ENCODE assay signal across 8 cellular contexts in the genomic region with DNA sequence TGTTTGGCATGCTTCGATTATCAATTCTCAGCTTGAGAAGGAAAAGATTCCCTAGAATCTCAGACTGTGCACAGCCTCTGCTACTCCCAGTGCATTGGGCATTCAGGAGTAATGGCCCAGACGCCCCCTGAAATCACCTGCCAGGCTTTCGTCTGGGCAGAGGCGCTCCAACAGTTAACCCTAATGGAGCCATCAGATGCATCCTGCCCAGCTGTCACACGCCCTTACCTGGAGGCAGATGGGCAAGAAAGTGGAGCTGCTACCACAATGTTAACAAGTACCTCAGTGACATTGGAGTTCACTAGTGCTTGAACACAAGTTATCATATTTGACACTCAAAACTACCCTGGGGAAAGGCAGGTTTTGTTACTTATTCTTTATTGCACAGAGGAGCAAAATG. TPM values are rescaled to one million over a fixed set of nuclear protein-coding genes. Genes with fewer than 3 reads are reported as not detected.
A peak's percentile ranks its signal among the peaks of the same experiment; 100 is the strongest.
DNase-seq lines count a peak whose midpoint lies in the region; ATAC-seq, FAIRE-seq and TF ChIP-seq lines count a peak whose summit lies in the region.

No MANE protein-coding gene starts in this region.

- H2AFZ ChIP-seq in Karpas-422 (ENCODE audit: low read length) (peak overlapping the region; percentile 87), GM12878 (ENCODE audit: control insufficient read depth, low read depth, low read length) (peak overlapping the region; percentile 76; the same call in 1 of the 2 replicates)

- in situ Hi-C loops in GM12878 (cut with MboI), result no loop called here

- H3K4me2 ChIP-seq in Karpas-422 (ENCODE audit: low read depth, low read length, poor library complexity, severe bottlenecking) (peak overlapping the region; percentile 81), GM12878 (ENCODE audit: control insufficient read depth, insufficient read depth) (peak overlapping the region; percentile 93)

- CTCF ChIA-PET in GM12878 (lab: Yijun Ruan, JAX) (interaction anchor here (0.9 to 1.1 kb wide), 2 partner anchors 9 to 61 kb away, joined by 3 to 4 read pairs; no protein-coding TSS in a partner anchor), RWPE1 (lab: Yijun Ruan, JAX) (interaction anchor here (0.7 kb wide), 1 partner anchor 8 kb away, joined by 3 read pairs; no protein-coding TSS in a partner anchor)

- H3K79me2 ChIP-seq in Karpas-422 (ENCODE audit: low read length) (peaks cover 5% of the 10 kb centered on the region), GM12878 (ENCODE audit: control insufficient read depth, insufficient read depth, low read length) (peaks cover 9% of the 10 kb centered on the region)

- H4K20me1 ChIP-seq in Karpas-422 (ENCODE audit: insufficient read depth, low read depth, low read length) (peaks cover 13% of the 10 kb centered on the region), GM12878 (ENCODE audit: control insufficient read depth, insufficient read depth) (no peaks in the 10 kb centered on the region)

- no peak for ATAC-seq in GM12878
- no peak for ATAC-seq in lower lobe of right lung
- ATAC-seq in HG03342 (IDR thresholded peaks at IDR 0.05; ENCODE audit: unreplicated experiment), result no peak

- H3K9ac ChIP-seq in Karpas-422 (ENCODE audit: low read length), result peak overlapping the region; percentile 81
- no peak overlapping the region; the same call in 1 of the 2 replicates for H3K9ac ChIP-seq in GM12878 (ENCODE audit: control insufficient read depth, insufficient read depth, low read length)

- intact Hi-C loops in GM12878 (cut with micrococcal nuclease; ENCODE audit: unreplicated experiment) (loop anchor here (5.0 kb wide), 2 partner anchors 56 to 96 kb away; no protein-coding TSS in a partner anchor), lower lobe of right lung (cut with DNase I) (no loop called here), vagina (cut with DNase I) (no loop called here)

- no peak for TF ChIP-seq POLR2A in GM12878 (IDR thresholded peaks at IDR 0.05; ENCODE audit: low read depth, low read length)
- no peak for TF ChIP-seq POLR2A in vagina (IDR thresholded peaks at IDR 0.05)

- 75% methylated on average over 5 of the region's 5 CpGs for WGBS in GM12878 (ENCODE audit: insufficient coverage, insufficient replicate concordance, low lambda C conversion rate, missing lambda C conversion rate)

- peak; percentile 80 for DNase-seq in DMS53 (lab: John Stamatoyannopoulos, UW)
- no peak for DNase-seq in Karpas-422
- DNase-seq in GM12878 (ENCODE audit: low read depth, low spot score), result no peak
- DNase-seq in lower lobe of right lung, result no peak
- no peak for DNase-seq in vagina (ENCODE audit: extremely low spot score in 2 of 2)
- DNase-seq in RWPE1 (ENCODE audit: low spot score), result no peak
- no peak for DNase-seq in pons (ENCODE audit: low spot score)

- no peaks in the 10 kb centered on the region for H3K27me3 ChIP-seq in Karpas-422 (ENCODE audit: low read length)
- no peaks in the 10 kb centered on the region for H3K27me3 ChIP-seq in GM12878 (replicated peaks in 1 of 2; ENCODE audit: control insufficient read depth in 2 of 2, insufficient read depth in 2 of 2, low read length in 1 of 2)
- peaks cover 5% of the 10 kb centered on the region for H3K27me3 ChIP-seq in lower lobe of right lung (ENCODE audit: low read depth)
- no peaks in the 10 kb centered on the region for H3K27me3 ChIP-seq in vagina

- SMC1A ChIA-PET in GM12878 (lab: Charles Lee; ENCODE audit: uncharacterized antibody, unreplicated experiment), result interaction anchor here (0.9 to 1.8 kb wide), 2 partner anchors 11 to 645 kb away, joined by 3 to 5 read pairs; no protein-coding TSS in a partner anchor

- H3K4me3 ChIP-seq in Karpas-422 (ENCODE audit: low read length) (peak overlapping the region; percentile 79), GM12878 (peak overlapping the region; percentile 92; the same call in 1 of the 2 replicates), lower lobe of right lung (peak overlapping the region; percentile 72), vagina (peak overlapping the region; percentile 68 to 96)

- H3K27ac ChIP-seq in Karpas-422 (ENCODE audit: low read length) (no peak overlapping the region), GM12878 (ENCODE audit: control insufficient read depth, insufficient read depth) (no peak overlapping the region), lower lobe of right lung (no peak overlapping the region), vagina (peak overlapping the region; percentile 95), RWPE1 (no peak overlapping the region)

- no peaks in the 10 kb centered on the region for H3K9me2 ChIP-seq in Karpas-422 (replicated peaks; ENCODE audit: insufficient read depth, low read length)

- RAD21 ChIA-PET in GM12878 (lab: Charles Lee; ENCODE audit: unreplicated experiment), result interaction anchor here (0.6 kb wide), 1 partner anchor 191 kb away, joined by 3 read pairs; no protein-coding TSS in a partner anchor

- BruUV-seq in GM12878 (replicated peaks; lab: Mats Ljungman, UMichigan), result no TSS peak

- peaks cover 24% of the 10 kb centered on the region for H3K4me1 ChIP-seq in Karpas-422 (ENCODE audit: low read length)
- no peaks in the 10 kb centered on the region for H3K4me1 ChIP-seq in GM12878 (ENCODE audit: control insufficient read depth, insufficient read depth, low read length)
- H3K4me1 ChIP-seq in lower lobe of right lung, result peaks cover 13% of the 10 kb centered on the region
- peaks cover 33% of the 10 kb centered on the region for H3K4me1 ChIP-seq in vagina

- H3K36me3 ChIP-seq in Karpas-422 (ENCODE audit: insufficient read depth, low read length) (no peaks in the 10 kb centered on the region), GM12878 (ENCODE audit: control insufficient read depth in 2 of 2, insufficient read depth in 2 of 2, low read length in 1 of 2) (no peaks in the 10 kb centered on the region), lower lobe of right lung (no peaks in the 10 kb centered on the region), vagina (no peaks in the 10 kb centered on the region)

- H3K9me3 ChIP-seq in Karpas-422 (ENCODE audit: low read length) (no peaks in the 10 kb centered on the region), GM12878 (replicated peaks; ENCODE audit: control insufficient read depth, insufficient read depth, low read length) (no peaks in the 10 kb centered on the region), lower lobe of right lung (no peaks in the 10 kb centered on the region), vagina (no peaks in the 10 kb centered on the region)

- POLR2A ChIA-PET in GM12878 (lab: Charles Lee) (no interaction called here), RWPE1 (lab: Yijun Ruan, JAX; ENCODE audit: low non-redundant PET) (no interaction called here)

- no peak for FAIRE-seq in GM12878 (lab: Jason Lieb, UNC)

- TF ChIP-seq EP300 in GM12878 (IDR thresholded peaks at IDR 0.05; ENCODE audit: borderline replicate concordance in 1 of 2, control insufficient read depth in 1 of 2, low read depth in 2 of 2, low read length in 2 of 2), result no peak

- no peak for TF ChIP-seq RAD21 in GM12878 (IDR thresholded peaks at IDR 0.05; ENCODE audit: insufficient read depth, low read depth, low read length)

- TF ChIP-seq CTCF in GM12878 (IDR thresholded peaks at IDR 0.05 in 2 of 3, conservative IDR thresholded peaks at IDR 0.05 in 1 of 3; ENCODE audit: control insufficient read depth in 2 of 3, extremely low read depth in 1 of 3, insufficient read depth in 1 of 3, low read depth in 3 of 3, low read length in 3 of 3) (no peak), lower lobe of right lung (IDR thresholded peaks at IDR 0.05) (no peak), vagina (IDR thresholded peaks at IDR 0.05) (no peak), RWPE1 (conservative IDR thresholded peaks at IDR 0.05; ENCODE audit: low read depth) (no peak)

TF ChIP-seq in GM12878, 131 proteins besides CTCF, POLR2A, EP300 and RAD21 (continues in another document):
- TF ChIP-seq BHLHE40 (IDR thresholded peaks at IDR 0.05; ENCODE audit: borderline replicate concordance in 1 of 2, low read depth in 2 of 2, low read length in 1 of 2), result no peak
- no peak for TF ChIP-seq HDGF (IDR thresholded peaks at IDR 0.05)
- TF ChIP-seq, protein P1, sequence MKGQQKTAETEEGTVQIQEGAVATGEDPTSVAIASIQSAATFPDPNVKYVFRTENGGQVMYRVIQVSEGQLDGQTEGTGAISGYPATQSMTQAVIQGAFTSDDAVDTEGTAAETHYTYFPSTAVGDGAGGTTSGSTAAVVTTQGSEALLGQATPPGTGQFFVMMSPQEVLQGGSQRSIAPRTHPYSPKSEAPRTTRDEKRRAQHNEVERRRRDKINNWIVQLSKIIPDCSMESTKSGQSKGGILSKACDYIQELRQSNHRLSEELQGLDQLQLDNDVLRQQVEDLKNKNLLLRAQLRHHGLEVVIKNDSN (IDR thresholded peaks at IDR 0.05; ENCODE audit: borderline replicate concordance, extremely low read length, insufficient read depth, low read depth, low read length), result no peak
- TF ChIP-seq, protein P2, sequence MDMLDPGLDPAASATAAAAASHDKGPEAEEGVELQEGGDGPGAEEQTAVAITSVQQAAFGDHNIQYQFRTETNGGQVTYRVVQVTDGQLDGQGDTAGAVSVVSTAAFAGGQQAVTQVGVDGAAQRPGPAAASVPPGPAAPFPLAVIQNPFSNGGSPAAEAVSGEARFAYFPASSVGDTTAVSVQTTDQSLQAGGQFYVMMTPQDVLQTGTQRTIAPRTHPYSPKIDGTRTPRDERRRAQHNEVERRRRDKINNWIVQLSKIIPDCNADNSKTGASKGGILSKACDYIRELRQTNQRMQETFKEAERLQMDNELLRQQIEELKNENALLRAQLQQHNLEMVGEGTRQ (IDR thresholded peaks at IDR 0.05; ENCODE audit: borderline replicate concordance, low read depth, low read length), result no peak
- no peak for TF ChIP-seq TCF3 (IDR thresholded peaks at IDR 0.05; ENCODE audit: borderline replicate concordance, insufficient read depth, low read depth, low read length)
- TF ChIP-seq GABPA (IDR thresholded peaks at IDR 0.05; ENCODE audit: low read depth), result no peak

RNA-seq across cellular contexts. Expression of a gene that starts 1.0 kb away (rescaled TPM):
- 6.7 and 12.5 TPM in 2 replicates for total RNA-seq in Karpas-422 (2014; rRNA removed; shearing (Covaris generic); ENCODE audit: low replicate concordance)
- 46.5 and 49.7 TPM in 2 replicates for total RNA-seq in GM12878 (2013; cell fraction: nucleolus; rRNA removed)
- total RNA-seq in GM12878 (2014; rRNA removed), result 10.9 and 14.9 TPM in 2 replicates
- total RNA-seq in GM12878 (2014; rRNA removed; fragmentation: Illumina TruSeq; extraction: Trizol), result 6.8 and 7.1 TPM in 2 replicates
- 9.0 and 9.4 TPM in 2 replicates for total RNA-seq in GM12878 (2021)
- polyA plus RNA-seq in GM12878 (2011; ENCODE audit: low read depth), result 1.2 TPM
- 1.5 and 1.6 TPM in 2 replicates for polyA plus RNA-seq in GM12878 (2011; rRNA removed)
- polyA plus RNA-seq in GM12878 (2011; cell fraction: cytosol; rRNA removed), result 1.9 and 3.3 TPM in 2 replicates
- polyA plus RNA-seq in GM12878 (2011; cell fraction: nucleus; rRNA removed), result 2.5 and 3.0 TPM in 2 replicates
- polyA plus RNA-seq in GM12878 (2012), result 2.1 and 2.4 TPM in 2 replicates
- 6.1 TPM in 2 replicates for polyA plus RNA-seq in GM12878 (2014; fragmentation: Illumina TruSeq; extraction: Trizol)
- 1 to 10 TPM; 1.5 to 8.4 TPM for polyA plus RNA-seq in GM12878 (2014; fragmentation: Nextera tagmentation; extraction: Ambion mirVana)
- 5.5 and 5.7 TPM in 2 replicates for polyA plus RNA-seq in GM12878 (2014; rRNA removed)
- 1 to 10 TPM; 6.0 to 6.1 TPM for polyA plus RNA-seq in GM12878 (2016; fragmentation: Nextera tagmentation; extraction: Ambion mirVana)
- polyA minus RNA-seq in GM12878 (2011; rRNA and poly(A)+ RNA removed), result 8.2 and 9.1 TPM in 2 replicates
- 1.2 and 1.9 TPM in 2 replicates for polyA minus RNA-seq in GM12878 (2011; cell fraction: cytosol; rRNA and poly(A)+ RNA removed)
- 3.4 and 3.9 TPM in 2 replicates for polyA minus RNA-seq in GM12878 (2011; cell fraction: nucleus; rRNA and poly(A)+ RNA removed)
- 47.4 TPM for total RNA-seq in lower lobe of right lung
- total RNA-seq in vagina, result 71.0 TPM
